ENCODE assay signal across 15 cellular contexts in genomic region chrX:7996851-7997250, GRCh38.
"Had no signal": no experiment of that assay in that cellular context is flagged by ENCODE, and none has a peak within 500 bp of the region (broad histone marks: within the 10 kb centered on the region; RNA-seq: fewer than 3 reads in every experiment).

No MANE protein-coding gene starts in this region.

- H3K36me3 ChIP-seq: adrenal gland, breast epithelium, Peyer's patch, SJSA1 had no signal

- DNase-seq: activated T-cell treated with anti-CD3 and anti-CD28 coated beads for 4 hours; NCI-H1694; NCI-H524 treated with DMSO at 0.1 percent for 48 hours; NK-92 treated with Interleukin-12 subunit alpha and Interleukin-12 subunit beta, amount 100 ng/mL, for 24 hours had no signal

- H3K4me1 ChIP-seq: adrenal gland, body of pancreas, breast epithelium, Peyer's patch, SJSA1 had no signal

- H3K27me3 ChIP-seq: adrenal gland, body of pancreas, breast epithelium, Peyer's patch, SJSA1 had no signal

- H3K9me3 ChIP-seq: adrenal gland, body of pancreas, Peyer's patch, SJSA1, SK-N-SH had no signal

- H3K4me3 ChIP-seq: adrenal gland, body of pancreas, breast epithelium, K562, Peyer's patch, SJSA1 had no signal

- H3K27ac ChIP-seq: adrenal gland, body of pancreas, breast epithelium, Peyer's patch, SJSA1 had no signal

- ATAC-seq: activated CD4-positive, alpha-beta T cell treated with anti-CD3 and anti-CD28 coated beads for 36 hours; activated CD4-positive, CD25-positive, alpha-beta regulatory T cell treated with anti-CD3 and anti-CD28 coated beads, Interleukin-2, amount 50 U/mL, for 24 hours; activated T-cell treated with anti-CD3 and anti-CD28 coated beads, Interleukin-2, amount 50 U/mL, for 4 hours; body of pancreas; WTC11 had no signal
